In genomic region chr17:37701424-37702020, GRCh38 we compare ENCODE assay signal across 10 cellular contexts. TPM values are rescaled to one million over a fixed set of nuclear protein-coding genes. Genes with fewer than 3 reads are reported as not detected.
A peak's percentile ranks its signal among the peaks of the same experiment; 100 is the strongest.
DNase-seq lines count a peak whose midpoint lies in the region; ATAC-seq, FAIRE-seq and TF ChIP-seq lines count a peak whose summit lies in the region.
"Had no signal": no experiment of that assay in that cellular context is flagged by ENCODE, and none has a peak within 500 bp of the region (broad histone marks: within the 10 kb centered on the region; RNA-seq: fewer than 3 reads in every experiment).

No MANE protein-coding gene starts in this region.

- peaks cover 23 to 29% of the 10 kb centered on the region in 2 experiments for H3K27me3 ChIP-seq in endothelial cell of umbilical vein (ENCODE audit: control insufficient read depth in 2 of 2, insufficient read depth in 2 of 2, low read length in 2 of 2)
- peaks cover 7% of the 10 kb centered on the region for H3K27me3 ChIP-seq in osteoblast (ENCODE audit: insufficient read depth, low read length)

- H3K4me3 Mint-ChIP-seq in CD14-positive monocyte (peak overlapping the region; percentile 66 to 84), IgD-negative memory B cell (peak overlapping the region in 3 of 4 donors; percentile 42 to 88 (median 86))
- no peak overlapping the region for H3K4me3 Mint-ChIP-seq in activated CD4-positive, alpha-beta T cell treated with anti-CD3 and anti-CD28 coated beads, Interleukin-2, amount 10 ng/mL, durations not matched to agents 7 days and 5 days

- H3K4me1 Mint-ChIP-seq in CD14-positive monocyte = peaks cover 2% of the 10 kb centered on the region
- H3K4me1 Mint-ChIP-seq in IgD-negative memory B cell = peaks cover 0 to 1% (median 1%) of the 10 kb centered on the region in 3 donors
- peaks cover 7% of the 10 kb centered on the region for H3K4me1 Mint-ChIP-seq in activated CD4-positive, alpha-beta T cell treated with anti-CD3 and anti-CD28 coated beads, Interleukin-2, amount 10 ng/mL, durations not matched to agents 7 days and 5 days

- H3K36me3 ChIP-seq in endothelial cell of umbilical vein (ENCODE audit: control insufficient read depth in 2 of 2, extremely low read depth in 1 of 2, insufficient read depth in 2 of 2, low read length in 2 of 2) (no peaks in the 10 kb centered on the region), osteoblast (ENCODE audit: insufficient read depth, low read length) (no peaks in the 10 kb centered on the region)
- H3K36me3 ChIP-seq: HAP-1 had no signal

- no peaks in the 10 kb centered on the region for H3K9me3 Mint-ChIP-seq in CD14-positive monocyte
- H3K9me3 Mint-ChIP-seq in IgD-negative memory B cell = no peaks in the 10 kb centered on the region
- H3K9me3 Mint-ChIP-seq in activated CD4-positive, alpha-beta T cell treated with anti-CD3 and anti-CD28 coated beads, Interleukin-2, amount 10 ng/mL, durations not matched to agents 7 days and 5 days = no peaks in the 10 kb centered on the region

- H3K79me2 ChIP-seq in endothelial cell of umbilical vein (ENCODE audit: control insufficient read depth, insufficient read depth, low read length) (no peaks in the 10 kb centered on the region), osteoblast (ENCODE audit: insufficient read depth, low read length) (no peaks in the 10 kb centered on the region)

- H3K27ac ChIP-seq in endothelial cell of umbilical vein (ENCODE audit: insufficient read depth, low read depth, low read length) (no peak overlapping the region), osteoblast (ENCODE audit: low read depth, low read length) (no peak overlapping the region)

- H3K4me1 ChIP-seq in endothelial cell of umbilical vein (ENCODE audit: control insufficient read depth, extremely low read depth, insufficient read depth, low read length) = no peaks in the 10 kb centered on the region
- H3K4me1 ChIP-seq in osteoblast (ENCODE audit: insufficient read depth, low read length) = no peaks in the 10 kb centered on the region
- H3K4me1 ChIP-seq: HAP-1 had no signal

- intact Hi-C loops in CD14-positive monocyte (cut with micrococcal nuclease) (loop anchor here (5.0 to 10.0 kb wide), 3 partner anchors 63 to 143 kb away; no protein-coding TSS in a partner anchor), endothelial cell of umbilical vein (cut with micrococcal nuclease) (loop anchor here (1.0 to 2.0 kb wide), 4 partner anchors 51 to 143 kb away; no protein-coding TSS in a partner anchor)

- H3K9me1 ChIP-seq in endothelial cell of umbilical vein (replicated peaks; ENCODE audit: control insufficient read depth, extremely low read depth, insufficient read depth, low read length) = no peaks in the 10 kb centered on the region

- H3K4me3 ChIP-seq in endothelial cell of umbilical vein (replicated peaks in 1 of 3; ENCODE audit: insufficient read depth in 1 of 3, low read depth in 1 of 3, low read length in 3 of 3) (no peak overlapping the region), osteoblast (ENCODE audit: insufficient read depth, low read length) (no peak overlapping the region)
- H3K4me3 ChIP-seq: HAP-1 had no signal

- POLR2A ChIA-PET in activated CD4-positive, alpha-beta T cell treated with anti-CD3 and anti-CD28 coated beads, Interleukin-2, amount 10 ng/mL, durations not matched to agents 7 days and 5 days (lab: Charles Lee) = no interaction called here
- POLR2A ChIA-PET in endothelial cell of umbilical vein (lab: Charles Lee) = no interaction called here

- TF ChIP-seq CTCF in CD14-positive monocyte (IDR thresholded peaks at IDR 0.05) = peak; percentile 94
- peak; percentile 58 to 68 for TF ChIP-seq CTCF in endothelial cell of umbilical vein (IDR thresholded peaks at IDR 0.05; ENCODE audit: extremely low read depth in 1 of 2, insufficient read depth in 1 of 2, low read depth in 1 of 2, low read length in 2 of 2)
- peak; percentile 86 for TF ChIP-seq CTCF in osteoblast (IDR thresholded peaks at IDR 0.05; ENCODE audit: extremely low read depth, low read depth, low read length)

- H3K4me2 ChIP-seq in endothelial cell of umbilical vein (ENCODE audit: insufficient read depth, low read length) (no peak overlapping the region), osteoblast (ENCODE audit: insufficient read depth, low read length) (no peak overlapping the region)

- H3K9me3 ChIP-seq in endothelial cell of umbilical vein (replicated peaks; ENCODE audit: control insufficient read depth, insufficient read depth, low read length) (no peaks in the 10 kb centered on the region), osteoblast (ENCODE audit: low read depth, low read length) (no peaks in the 10 kb centered on the region)
- H3K9me3 ChIP-seq: HAP-1 had no signal

- no peak for FAIRE-seq in endothelial cell of umbilical vein (lab: Jason Lieb, UNC)

- no peak for ATAC-seq in HG02852 (IDR thresholded peaks at IDR 0.05; ENCODE audit: unreplicated experiment)
- ATAC-seq in HG02610 (IDR thresholded peaks at IDR 0.05; ENCODE audit: unreplicated experiment) = no peak

- TF ChIP-seq POLR2A in endothelial cell of umbilical vein (IDR thresholded peaks at IDR 0.05; ENCODE audit: low read depth, low read length) = no peak

- H3K27me3 Mint-ChIP-seq in CD14-positive monocyte (ENCODE audit: low read depth in 3 of 3) = peaks cover 12 to 19% (median 18%) of the 10 kb centered on the region in 3 donors
- H3K27me3 Mint-ChIP-seq in IgD-negative memory B cell = peaks cover 7% of the 10 kb centered on the region
- H3K27me3 Mint-ChIP-seq in activated CD4-positive, alpha-beta T cell treated with anti-CD3 and anti-CD28 coated beads, Interleukin-2, amount 10 ng/mL, durations not matched to agents 7 days and 5 days = peaks cover 38% of the 10 kb centered on the region

- no peak overlapping the region for H3K9ac ChIP-seq in endothelial cell of umbilical vein (replicated peaks; ENCODE audit: extremely low read depth, insufficient read depth, low read length)

- H4K20me1 ChIP-seq in endothelial cell of umbilical vein (replicated peaks; ENCODE audit: control insufficient read depth, extremely low read depth, insufficient read depth, low read length) = no peaks in the 10 kb centered on the region
- H4K20me1 ChIP-seq in osteoblast (ENCODE audit: insufficient read depth, low read length) = no peaks in the 10 kb centered on the region

- BruUV-seq in endothelial cell of umbilical vein (replicated peaks; lab: Mats Ljungman, UMichigan) = no TSS peak

- DNase-seq in CD14-positive monocyte (ENCODE audit: low spot score) (peak; percentile 49), endothelial cell of umbilical vein (ENCODE audit: low read depth, low spot score) (peak; percentile 27), osteoblast (ENCODE audit: insufficient read length, low spot score, missing footprints) (no peak), superior temporal gyrus (ENCODE audit: extremely low spot score) (no peak)
- DNase-seq in activated CD4-positive, alpha-beta T cell treated with anti-CD3 and anti-CD28 coated beads, Interleukin-2, amount 10 ng/mL, durations not matched to agents 7 days and 5 days = peak; percentile 62

- dilution Hi-C loops in endothelial cell of umbilical vein (cut with MboI; ENCODE audit: extremely low pct_ligation_motif_present, low sequenced_read_pairs) = no loop called here

- no peak overlapping the region for H2AFZ ChIP-seq in endothelial cell of umbilical vein (ENCODE audit: low read depth, low read length)
- H2AFZ ChIP-seq in osteoblast (ENCODE audit: low read length) = no peak overlapping the region

- H3K27ac Mint-ChIP-seq in CD14-positive monocyte (peak overlapping the region in 1 of 7 donors; percentile 58), IgD-negative memory B cell (no peak overlapping the region)
- no peak overlapping the region for H3K27ac Mint-ChIP-seq in activated CD4-positive, alpha-beta T cell treated with anti-CD3 and anti-CD28 coated beads, Interleukin-2, amount 10 ng/mL, durations not matched to agents 7 days and 5 days

- CTCF ChIA-PET in activated CD4-positive, alpha-beta T cell treated with anti-CD3 and anti-CD28 coated beads, Interleukin-2, amount 10 ng/mL, durations not matched to agents 7 days and 5 days (lab: Charles Lee) = interaction anchor here (1.0 to 1.1 kb wide), 2 partner anchors 89 to 90 kb away, joined by 3 to 4 read pairs; no protein-coding TSS in a partner anchor
- CTCF ChIA-PET in endothelial cell of umbilical vein (lab: Charles Lee) = interaction anchor here (1.2 to 2.2 kb wide), 3 partner anchors 10 to 69 kb away, joined by 4 to 10 read pairs (median 6); no protein-coding TSS in a partner anchor

- H3K36me3 Mint-ChIP-seq in CD14-positive monocyte (no peaks in the 10 kb centered on the region), IgD-negative memory B cell (no peaks in the 10 kb centered on the region)
- H3K36me3 Mint-ChIP-seq in activated CD4-positive, alpha-beta T cell treated with anti-CD3 and anti-CD28 coated beads, Interleukin-2, amount 10 ng/mL, durations not matched to agents 7 days and 5 days (ENCODE audit: low read depth) = no peaks in the 10 kb centered on the region

RNA-seq across cellular contexts. Expression of gene HNF1B, which starts 43.3 kb away (rescaled TPM):
- not detected for polyA plus RNA-seq in CD14-positive monocyte
- polyA plus RNA-seq in IgD-negative memory B cell = not detected
- under 1 TPM in 1 of 2 experiments, not detected in 1; 0.08 TPM for total RNA-seq in activated CD4-positive, alpha-beta T cell treated with anti-CD3 and anti-CD28 coated beads, Interleukin-2, amount 10 ng/mL, durations not matched to agents 7 days and 5 days
- not detected in 2 replicates for total RNA-seq in endothelial cell of umbilical vein
- polyA plus RNA-seq in endothelial cell of umbilical vein = not detected in 2 replicates
- not detected in 2 replicates for polyA plus RNA-seq in endothelial cell of umbilical vein (2011; cell fraction: cytosol; rRNA removed)
- polyA plus RNA-seq in endothelial cell of umbilical vein (2011; cell fraction: nucleus; rRNA removed) = not detected in 2 replicates
- not detected in 2 replicates for polyA plus RNA-seq in endothelial cell of umbilical vein (2012)
- not detected in 2 replicates for polyA minus RNA-seq in endothelial cell of umbilical vein
- polyA minus RNA-seq in endothelial cell of umbilical vein (2011; cell fraction: cytosol; rRNA and poly(A)+ RNA removed) = not detected
- not detected in 2 replicates for polyA minus RNA-seq in endothelial cell of umbilical vein (2011; cell fraction: nucleus; rRNA and poly(A)+ RNA removed)
- total RNA-seq in osteoblast = not detected in 2 replicates
- total RNA-seq: temporal lobe had no signal

RNA-seq across cellular contexts. Expression of gene DDX52, which starts 58.3 kb away (rescaled TPM):
- 10 to 100 TPM in 1 of 2 donors, 1 to 10 TPM in 1; 8.8 to 11.3 TPM for polyA plus RNA-seq in CD14-positive monocyte
- polyA plus RNA-seq in IgD-negative memory B cell = 13.8 TPM
- total RNA-seq in activated CD4-positive, alpha-beta T cell treated with anti-CD3 and anti-CD28 coated beads, Interleukin-2, amount 10 ng/mL, durations not matched to agents 7 days and 5 days = 10 to 100 TPM; 26.7 to 27.7 TPM
- total RNA-seq in endothelial cell of umbilical vein = 48.4 and 58.4 TPM in 2 replicates
- polyA plus RNA-seq in endothelial cell of umbilical vein = 10.8 and 12.5 TPM in 2 replicates
- 15.3 and 16.2 TPM in 2 replicates for polyA plus RNA-seq in endothelial cell of umbilical vein (2011; cell fraction: cytosol; rRNA removed)
- polyA plus RNA-seq in endothelial cell of umbilical vein (2011; cell fraction: nucleus; rRNA removed) = 52.7 and 59.5 TPM in 2 replicates
- 27.9 and 35.6 TPM in 2 replicates for polyA plus RNA-seq in endothelial cell of umbilical vein (2012)
- polyA minus RNA-seq in endothelial cell of umbilical vein = 27.6 and 31.2 TPM in 2 replicates
- 8.8 TPM for polyA minus RNA-seq in endothelial cell of umbilical vein (2011; cell fraction: cytosol; rRNA and poly(A)+ RNA removed)
- 54.5 and 81.2 TPM in 2 replicates for polyA minus RNA-seq in endothelial cell of umbilical vein (2011; cell fraction: nucleus; rRNA and poly(A)+ RNA removed)
- total RNA-seq in osteoblast = 29.2 and 29.3 TPM in 2 replicates

Comparison
In these comparisons a context has a peak if more than half of its experiments do, and no peak if none do; other contexts are left out.
1. DNase-seq: peak in CD14-positive monocyte (single experiment), activated CD4-positive, alpha-beta T cell treated with anti-CD3 and anti-CD28 coated beads, Interleukin-2, amount 10 ng/mL, durations not matched to agents 7 days and 5 days (single experiment) and endothelial cell of umbilical vein (single experiment); none in osteoblast (single experiment) and superior temporal gyrus (single experiment).
2. Peak in every context shown above with its lines, with median percentiles within 50 percentile points of each other: CTCF ChIP-seq.